ENCODE assay signal across 1 cellular context in genomic region chr5:40710575-40710974, GRCh38. TPM values are rescaled to one million over a fixed set of nuclear protein-coding genes. Genes with fewer than 3 reads are reported as not detected.
"Had no signal": no experiment of that assay in that cellular context is flagged by ENCODE, and none has a peak within 500 bp of the region (broad histone marks: within the 10 kb centered on the region; RNA-seq: fewer than 3 reads in every experiment).

No MANE protein-coding gene starts in this region.

RNA-seq across cellular contexts. Expression of gene PTGER4, which starts 30.9 kb away (rescaled TPM):
- polyA plus RNA-seq: SK-N-SH had no signal
